ENCODE assay signal across 1 cellular context in the genomic region with DNA sequence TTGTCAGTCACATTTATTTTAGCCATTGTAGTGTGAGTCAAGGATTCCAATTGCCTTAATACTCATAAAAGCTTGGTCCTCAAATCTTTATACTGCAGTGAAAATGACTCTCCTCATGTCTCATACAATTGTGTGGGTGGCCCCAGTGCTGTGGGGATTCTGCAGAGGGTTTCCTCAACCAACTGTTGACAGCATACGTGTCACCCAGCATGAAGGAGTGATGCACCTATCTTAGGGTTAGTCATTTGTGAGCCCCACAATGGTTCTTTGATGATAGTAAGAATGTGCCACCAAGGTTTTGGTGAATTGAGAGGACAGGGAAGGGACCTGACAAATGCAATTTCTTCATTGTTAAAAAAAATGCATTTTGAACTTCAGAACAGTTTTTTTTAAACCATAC.
TF ChIP-seq lines count a peak whose summit lies in the region.

No MANE protein-coding gene starts in this region.

TF ChIP-seq in K562, 482 proteins besides CTCF, POLR2A, EP300 and RAD21:
- TF ChIP-seq, protein P1, sequence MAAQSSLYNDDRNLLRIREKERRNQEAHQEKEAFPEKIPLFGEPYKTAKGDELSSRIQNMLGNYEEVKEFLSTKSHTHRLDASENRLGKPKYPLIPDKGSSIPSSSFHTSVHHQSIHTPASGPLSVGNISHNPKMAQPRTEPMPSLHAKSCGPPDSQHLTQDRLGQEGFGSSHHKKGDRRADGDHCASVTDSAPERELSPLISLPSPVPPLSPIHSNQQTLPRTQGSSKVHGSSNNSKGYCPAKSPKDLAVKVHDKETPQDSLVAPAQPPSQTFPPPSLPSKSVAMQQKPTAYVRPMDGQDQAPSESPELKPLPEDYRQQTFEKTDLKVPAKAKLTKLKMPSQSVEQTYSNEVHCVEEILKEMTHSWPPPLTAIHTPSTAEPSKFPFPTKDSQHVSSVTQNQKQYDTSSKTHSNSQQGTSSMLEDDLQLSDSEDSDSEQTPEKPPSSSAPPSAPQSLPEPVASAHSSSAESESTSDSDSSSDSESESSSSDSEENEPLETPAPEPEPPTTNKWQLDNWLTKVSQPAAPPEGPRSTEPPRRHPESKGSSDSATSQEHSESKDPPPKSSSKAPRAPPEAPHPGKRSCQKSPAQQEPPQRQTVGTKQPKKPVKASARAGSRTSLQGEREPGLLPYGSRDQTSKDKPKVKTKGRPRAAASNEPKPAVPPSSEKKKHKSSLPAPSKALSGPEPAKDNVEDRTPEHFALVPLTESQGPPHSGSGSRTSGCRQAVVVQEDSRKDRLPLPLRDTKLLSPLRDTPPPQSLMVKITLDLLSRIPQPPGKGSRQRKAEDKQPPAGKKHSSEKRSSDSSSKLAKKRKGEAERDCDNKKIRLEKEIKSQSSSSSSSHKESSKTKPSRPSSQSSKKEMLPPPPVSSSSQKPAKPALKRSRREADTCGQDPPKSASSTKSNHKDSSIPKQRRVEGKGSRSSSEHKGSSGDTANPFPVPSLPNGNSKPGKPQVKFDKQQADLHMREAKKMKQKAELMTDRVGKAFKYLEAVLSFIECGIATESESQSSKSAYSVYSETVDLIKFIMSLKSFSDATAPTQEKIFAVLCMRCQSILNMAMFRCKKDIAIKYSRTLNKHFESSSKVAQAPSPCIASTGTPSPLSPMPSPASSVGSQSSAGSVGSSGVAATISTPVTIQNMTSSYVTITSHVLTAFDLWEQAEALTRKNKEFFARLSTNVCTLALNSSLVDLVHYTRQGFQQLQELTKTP (IDR thresholded peaks at IDR 0.05; ENCODE audit: low read depth in 1 of 2, partially characterized antibody in 2 of 2), result no peak
- TF ChIP-seq, protein P2, sequence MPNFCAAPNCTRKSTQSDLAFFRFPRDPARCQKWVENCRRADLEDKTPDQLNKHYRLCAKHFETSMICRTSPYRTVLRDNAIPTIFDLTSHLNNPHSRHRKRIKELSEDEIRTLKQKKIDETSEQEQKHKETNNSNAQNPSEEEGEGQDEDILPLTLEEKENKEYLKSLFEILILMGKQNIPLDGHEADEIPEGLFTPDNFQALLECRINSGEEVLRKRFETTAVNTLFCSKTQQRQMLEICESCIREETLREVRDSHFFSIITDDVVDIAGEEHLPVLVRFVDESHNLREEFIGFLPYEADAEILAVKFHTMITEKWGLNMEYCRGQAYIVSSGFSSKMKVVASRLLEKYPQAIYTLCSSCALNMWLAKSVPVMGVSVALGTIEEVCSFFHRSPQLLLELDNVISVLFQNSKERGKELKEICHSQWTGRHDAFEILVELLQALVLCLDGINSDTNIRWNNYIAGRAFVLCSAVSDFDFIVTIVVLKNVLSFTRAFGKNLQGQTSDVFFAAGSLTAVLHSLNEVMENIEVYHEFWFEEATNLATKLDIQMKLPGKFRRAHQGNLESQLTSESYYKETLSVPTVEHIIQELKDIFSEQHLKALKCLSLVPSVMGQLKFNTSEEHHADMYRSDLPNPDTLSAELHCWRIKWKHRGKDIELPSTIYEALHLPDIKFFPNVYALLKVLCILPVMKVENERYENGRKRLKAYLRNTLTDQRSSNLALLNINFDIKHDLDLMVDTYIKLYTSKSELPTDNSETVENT (CRISPR knock-in tag; IDR thresholded peaks at IDR 0.05), result no peak
- TF ChIP-seq TAF15 (IDR thresholded peaks at IDR 0.05; ENCODE audit: low read depth, low read length) (no peak), ZNF76 (CRISPR knock-in tag; IDR thresholded peaks at IDR 0.05; ENCODE audit: borderline replicate concordance) (no peak), FOS (IDR thresholded peaks at IDR 0.05; ENCODE audit: extremely low read depth, insufficient read length) (no peak), RBM25 (IDR thresholded peaks at IDR 0.05; ENCODE audit: low read depth, low read length, severe bottlenecking) (peak; percentile 42), REST (CRISPR knock-in tag; IDR thresholded peaks at IDR 0.05; ENCODE audit: low read depth) (no peak)
